ENCODE assay signal across 18 cellular contexts in the genomic region with DNA sequence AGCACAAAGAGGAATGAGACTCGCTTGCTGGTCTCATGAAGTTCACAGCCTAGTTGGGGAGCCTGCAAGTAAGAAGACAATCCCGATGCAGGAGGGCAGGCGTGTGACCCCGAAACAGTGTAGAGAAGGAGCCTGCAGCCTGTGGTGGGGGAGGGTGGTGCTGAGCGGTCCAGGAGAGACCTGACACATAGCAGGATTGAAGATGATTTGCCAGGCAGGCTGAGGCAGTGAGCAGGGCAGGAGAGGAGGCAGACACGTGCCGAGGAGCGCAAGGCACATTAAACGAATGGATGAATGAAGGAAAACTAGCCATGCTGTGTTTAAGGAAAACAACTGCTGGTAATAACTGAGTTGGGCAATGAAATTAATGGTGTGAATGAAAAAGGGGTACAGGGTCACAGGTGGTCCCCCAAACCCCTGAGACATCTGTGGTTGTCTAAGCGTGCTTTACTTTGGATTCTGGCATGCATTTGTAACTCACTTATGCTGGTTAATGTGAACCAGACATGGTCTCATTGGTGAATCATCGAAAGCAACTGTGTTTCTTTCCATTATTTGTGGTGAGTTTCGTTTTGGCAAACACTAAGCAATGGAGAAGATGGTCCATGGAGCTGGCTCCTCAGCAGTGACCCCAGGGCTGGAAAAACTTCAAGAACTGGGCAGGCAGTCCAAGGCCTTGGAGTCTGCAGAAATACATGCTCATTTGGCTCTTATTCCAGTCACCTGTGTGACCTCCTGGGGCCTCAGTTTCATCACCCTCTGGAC.
DNase-seq lines count a peak whose midpoint lies in the region; FAIRE-seq and TF ChIP-seq lines count a peak whose summit lies in the region.
"Had no signal": no experiment of that assay in that cellular context is flagged by ENCODE, and none has a peak within 500 bp of the region (broad histone marks: within the 10 kb centered on the region; RNA-seq: fewer than 3 reads in every experiment).

No MANE protein-coding gene starts in this region.

- H3K9ac ChIP-seq in keratinocyte (ENCODE audit: control insufficient read depth, extremely low read depth, insufficient read depth, low read length), result no peak overlapping the region
- H3K9ac ChIP-seq: BLaER1 had no signal

- H3K4me1 Mint-ChIP-seq in brain, result peaks cover 39% of the 10 kb centered on the region

- H3K9me3 ChIP-seq in keratinocyte (ENCODE audit: control insufficient read depth, low read depth, low read length), result no peaks in the 10 kb centered on the region
- H3K9me3 ChIP-seq: BLaER1, thyroid gland had no signal

- H3K36me3 Mint-ChIP-seq in brain, result peaks cover 10% of the 10 kb centered on the region

- H3K9me1 ChIP-seq in keratinocyte (ENCODE audit: control insufficient read depth, extremely low read depth, insufficient read depth, low read length), result no peaks in the 10 kb centered on the region

- no peak for TF ChIP-seq CTCF in brain (conservative IDR thresholded peaks at IDR 0.05)
- TF ChIP-seq CTCF in keratinocyte (optimal IDR thresholded peaks at IDR 0.05 in 1 of 3, IDR thresholded peaks at IDR 0.05 in 1 of 3, conservative IDR thresholded peaks at IDR 0.05 in 1 of 3; ENCODE audit: extremely low read depth in 1 of 3, insufficient read depth in 2 of 3, low read length in 3 of 3), result no peak

- peaks cover 7% of the 10 kb centered on the region for H3K4me1 ChIP-seq in keratinocyte (ENCODE audit: control insufficient read depth, extremely low read depth, insufficient read depth, low read length)

- H2AFZ ChIP-seq in keratinocyte (ENCODE audit: control insufficient read depth, low read length), result no peak overlapping the region

- H3K4me2 ChIP-seq in keratinocyte (ENCODE audit: control insufficient read depth, extremely low read depth, insufficient read depth, low read depth, low read length), result no peak overlapping the region
- H3K4me2 ChIP-seq: BLaER1 had no signal

- H3K27ac ChIP-seq in keratinocyte (ENCODE audit: control insufficient read depth, insufficient read depth, low read length), result no peak overlapping the region
- H3K27ac ChIP-seq: BLaER1, SK-N-MC, thyroid gland had no signal

- H4K20me1 ChIP-seq in keratinocyte (ENCODE audit: control insufficient read depth, extremely low read depth, insufficient read depth, low read length), result no peaks in the 10 kb centered on the region

- TF ChIP-seq POLR2A in H54 (IDR thresholded peaks at IDR 0.05; ENCODE audit: low read depth, low read length), result no peak

- FAIRE-seq in H54 (lab: Jason Lieb, UNC), result peak; percentile 76
- FAIRE-seq in keratinocyte (lab: Jason Lieb, UNC), result peak; percentile 51

- DNase-seq in ACHN (peak; percentile 64), H54 (ENCODE audit: insufficient read length, low spot score) (peak; percentile 65), keratinocyte (ENCODE audit: low read depth, low spot score) (no peak), KG1 (lab: John Stamatoyannopoulos, UW) (no peak), SW 1271 (lab: John Stamatoyannopoulos, UW) (no peak)
- no peak for DNase-seq in activated CD8-positive, alpha-beta memory T cell treated with anti-CD3 and anti-CD28 coated beads, Interleukin-2, amount 50 U/mL, for 48 hours
- DNase-seq in stimulated activated CD8-positive, alpha-beta memory T cell treated with anti-CD3 and anti-CD28 coated beads, Interleukin-4, amount 100 ng/mL, for 48 hours, result no peak
- DNase-seq: activated CD4-positive, alpha-beta T cell treated with anti-CD3 and anti-CD28 coated beads, Interleukin-2, amount 10 ng/mL, durations not matched to agents 24 days and 14 days; dermis blood vessel endothelial cell; GF-D8; hippocampal formation; NCI-H1694; retina; thyroid gland had no signal

- H3K4me3 ChIP-seq in keratinocyte (ENCODE audit: control insufficient read depth in 2 of 3, extremely low read depth in 1 of 3, insufficient read depth in 2 of 3, low read depth in 1 of 3, low read length in 3 of 3), result no peak overlapping the region
- H3K4me3 ChIP-seq: BLaER1, SK-N-MC, thyroid gland had no signal

- no peaks in the 10 kb centered on the region for H3K36me3 ChIP-seq in keratinocyte (ENCODE audit: control insufficient read depth in 2 of 2, extremely low read depth in 1 of 2, insufficient read depth in 2 of 2, low read length in 2 of 2)
- H3K36me3 ChIP-seq: BLaER1, thyroid gland had no signal

- H3K27me3 ChIP-seq in keratinocyte (ENCODE audit: control insufficient read depth, extremely low read depth, insufficient read depth, low read length), result peaks cover 22% of the 10 kb centered on the region
- H3K27me3 ChIP-seq: BLaER1, thyroid gland had no signal

- peak overlapping the region in 3 of 5 experiments; percentile 32 to 46 (median 44) for H3K4me3 Mint-ChIP-seq in brain
- H3K4me3 Mint-ChIP-seq: activated CD4-positive, alpha-beta T cell treated with anti-CD3 and anti-CD28 coated beads, Interleukin-2, amount 10 ng/mL, durations not matched to agents 24 days and 14 days; memory B cell had no signal

- H3K27me3 Mint-ChIP-seq in brain, result peaks cover 17% of the 10 kb centered on the region

- H3K79me2 ChIP-seq in keratinocyte (ENCODE audit: control insufficient read depth, insufficient read depth, low read length), result peaks cover 5% of the 10 kb centered on the region

- H3K27ac Mint-ChIP-seq in brain, result peak overlapping the region; percentile 13 to 71 (median 36)
- H3K27ac Mint-ChIP-seq: activated CD4-positive, alpha-beta T cell treated with anti-CD3 and anti-CD28 coated beads, Interleukin-2, amount 10 ng/mL, durations not matched to agents 24 days and 14 days; memory B cell had no signal

- H3K9me3 Mint-ChIP-seq in brain, result peaks cover 5 to 26% (median 8%) of the 10 kb centered on the region in 5 experiments
- H3K9me3 Mint-ChIP-seq: memory B cell had no signal

- dilution Hi-C loops in keratinocyte (cut with MboI; ENCODE audit: extremely low pct_ligation_motif_present, low sequenced_read_pairs), result no loop called here

- in situ Hi-C loops in ACHN (cut with HindIII; ENCODE audit: low pct_ligation_motif_present, low pct_unique_long_range_greater_than_20kb, low sequenced_read_pairs), result no loop called here

Comparison
In these comparisons a context has a peak if more than half of its experiments do, and no peak if none do; other contexts are left out.
1. DNase-seq: peak in ACHN (single experiment) and H54 (single experiment); none in keratinocyte (single experiment), KG1 (single experiment), activated CD8-positive, alpha-beta memory T cell treated with anti-CD3 and anti-CD28 coated beads, Interleukin-2, amount 50 U/mL, for 48 hours (single experiment), stimulated activated CD8-positive, alpha-beta memory T cell treated with anti-CD3 and anti-CD28 coated beads, Interleukin-4, amount 100 ng/mL, for 48 hours (single experiment) and SW 1271 (0 of 2).